ENCODE assay signal across 1 cellular context in the genomic region with DNA sequence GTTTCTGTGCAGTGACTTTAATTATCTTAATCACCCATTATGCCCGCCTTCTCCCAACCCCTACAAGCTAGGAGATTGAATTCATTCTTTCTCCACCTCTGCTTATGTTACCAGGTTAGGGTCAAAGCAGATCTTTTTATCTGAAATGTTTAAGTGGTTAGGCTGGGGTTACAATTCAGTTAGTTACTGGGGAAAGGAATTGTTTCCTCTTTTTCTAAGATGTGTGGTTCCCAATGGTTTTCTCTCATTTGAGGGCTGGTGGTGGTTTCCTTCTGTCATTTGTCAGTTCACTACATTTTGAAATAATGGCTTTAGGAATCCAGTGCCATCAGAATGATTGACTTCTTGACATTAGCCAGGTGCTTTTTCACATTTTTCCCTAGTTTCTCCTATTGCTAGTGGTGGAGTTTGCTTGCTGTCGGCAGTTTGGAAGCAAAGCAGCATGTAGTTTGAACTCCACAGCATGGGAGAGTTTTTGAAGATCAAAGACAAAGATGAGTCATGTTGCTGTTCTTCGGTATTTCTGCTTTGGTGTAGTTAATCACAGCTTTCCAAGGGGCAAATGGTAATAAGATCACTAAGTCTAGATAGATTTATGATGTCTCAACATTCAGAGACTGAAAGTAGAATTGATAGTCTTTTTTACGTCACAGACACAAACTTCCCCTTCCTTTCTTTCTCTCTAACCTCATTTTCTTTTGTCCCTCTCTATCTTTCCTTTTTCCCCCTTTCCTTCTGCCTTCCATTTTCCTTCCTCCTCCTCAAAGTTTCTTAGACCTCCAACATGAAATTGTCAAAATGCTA.
TF ChIP-seq lines count a peak whose summit lies in the region.

No MANE protein-coding gene starts in this region.

TF ChIP-seq in HEK293, 187 proteins besides CTCF, POLR2A, EP300 and RAD21 (continued from another document):
- TF ChIP-seq ZNF645 (tag by site-specific recombination; IDR thresholded peaks at IDR 0.05) (no peak), ZNF449 (tag by site-specific recombination; IDR thresholded peaks at IDR 0.05) (no peak), MZF1 (tag by site-specific recombination; IDR thresholded peaks at IDR 0.05; ENCODE audit: borderline replicate concordance) (no peak), ZNF624 (tag by site-specific recombination; IDR thresholded peaks at IDR 0.05) (no peak), PRDM6 (tag by site-specific recombination; IDR thresholded peaks at IDR 0.05) (peak; percentile 94), ZNF48 (tag by site-specific recombination; IDR thresholded peaks at IDR 0.05) (no peak), ZNF560 (tag by site-specific recombination; IDR thresholded peaks at IDR 0.05; ENCODE audit: borderline replicate concordance) (no peak), GLIS2 (tag by site-specific recombination; IDR thresholded peaks at IDR 0.05) (peak; percentile 52; the same call in 1 of the 2 replicates), ZNF174 (tag by site-specific recombination; IDR thresholded peaks at IDR 0.05) (no peak), ZNF223 (tag by site-specific recombination; IDR thresholded peaks at IDR 0.05) (no peak), ZNF394 (tag by site-specific recombination; IDR thresholded peaks at IDR 0.05; ENCODE audit: borderline replicate concordance) (no peak; the same call in 1 of the 2 replicates), ZNF350 (tag by site-specific recombination; IDR thresholded peaks at IDR 0.05) (no peak), ZNF843 (tag by site-specific recombination; IDR thresholded peaks at IDR 0.05) (peak; percentile 87), ZNF621 (tag by site-specific recombination; IDR thresholded peaks at IDR 0.05) (no peak), PRDM1 (tag by site-specific recombination; IDR thresholded peaks at IDR 0.05) (peak; percentile 88), ZNF366 (tag by site-specific recombination; conservative IDR thresholded peaks at IDR 0.05) (peak; percentile 81), ZNF211 (tag by site-specific recombination; IDR thresholded peaks at IDR 0.05; ENCODE audit: low read depth) (no peak), ZBTB26 (tag by site-specific recombination; optimal IDR thresholded peaks at IDR 0.05) (no peak)
- TF ChIP-seq, protein P1, sequence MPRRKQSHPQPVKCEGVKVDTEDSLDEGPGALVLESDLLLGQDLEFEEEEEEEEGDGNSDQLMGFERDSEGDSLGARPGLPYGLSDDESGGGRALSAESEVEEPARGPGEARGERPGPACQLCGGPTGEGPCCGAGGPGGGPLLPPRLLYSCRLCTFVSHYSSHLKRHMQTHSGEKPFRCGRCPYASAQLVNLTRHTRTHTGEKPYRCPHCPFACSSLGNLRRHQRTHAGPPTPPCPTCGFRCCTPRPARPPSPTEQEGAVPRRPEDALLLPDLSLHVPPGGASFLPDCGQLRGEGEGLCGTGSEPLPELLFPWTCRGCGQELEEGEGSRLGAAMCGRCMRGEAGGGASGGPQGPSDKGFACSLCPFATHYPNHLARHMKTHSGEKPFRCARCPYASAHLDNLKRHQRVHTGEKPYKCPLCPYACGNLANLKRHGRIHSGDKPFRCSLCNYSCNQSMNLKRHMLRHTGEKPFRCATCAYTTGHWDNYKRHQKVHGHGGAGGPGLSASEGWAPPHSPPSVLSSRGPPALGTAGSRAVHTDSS (tag by site-specific recombination; IDR thresholded peaks at IDR 0.05) = no peak
- TF ChIP-seq, protein P2, sequence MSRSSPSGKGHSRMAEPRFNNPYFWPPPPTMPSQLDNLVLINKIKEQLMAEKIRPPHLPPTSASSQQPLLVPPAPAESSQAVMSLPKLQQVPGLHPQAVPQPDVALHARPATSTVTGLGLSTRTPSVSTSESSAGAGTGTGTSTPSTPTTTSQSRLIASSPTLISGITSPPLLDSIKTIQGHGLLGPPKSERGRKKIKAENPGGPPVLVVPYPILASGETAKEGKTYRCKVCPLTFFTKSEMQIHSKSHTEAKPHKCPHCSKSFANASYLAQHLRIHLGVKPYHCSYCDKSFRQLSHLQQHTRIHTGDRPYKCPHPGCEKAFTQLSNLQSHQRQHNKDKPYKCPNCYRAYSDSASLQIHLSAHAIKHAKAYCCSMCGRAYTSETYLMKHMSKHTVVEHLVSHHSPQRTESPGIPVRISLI (tag by site-specific recombination; IDR thresholded peaks at IDR 0.05) = peak; percentile 49; the same call in 1 of the 2 replicates
